In the genomic region with DNA sequence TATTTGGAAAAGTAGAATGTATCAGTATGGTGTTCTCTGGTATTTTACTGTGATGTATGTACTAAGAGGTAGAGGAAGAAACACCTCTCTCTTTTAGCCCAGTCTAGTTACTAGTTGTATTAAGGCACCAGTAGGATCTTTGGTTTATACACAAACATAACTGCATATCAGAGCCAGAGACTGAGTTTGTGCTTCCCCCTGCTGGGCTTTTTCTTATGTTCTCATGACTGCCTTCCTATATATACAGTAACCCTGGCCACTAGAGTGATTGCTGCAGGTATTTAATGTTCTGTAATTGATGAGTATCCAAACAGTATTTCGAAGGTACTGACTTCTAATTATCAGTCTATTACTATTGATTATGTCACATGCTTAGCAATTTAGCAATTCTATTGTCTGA, we compare ENCODE assay signal across 9 cellular contexts.
DNase-seq lines count a peak whose midpoint lies in the region; ATAC-seq and TF ChIP-seq lines count a peak whose summit lies in the region.
"Had no signal": no experiment of that assay in that cellular context is flagged by ENCODE, and none has a peak within 500 bp of the region (broad histone marks: within the 10 kb centered on the region; RNA-seq: fewer than 3 reads in every experiment).

No MANE protein-coding gene starts in this region.

- TF ChIP-seq CTCF in epithelial cell of esophagus (IDR thresholded peaks at IDR 0.05; ENCODE audit: insufficient read depth, low read depth, low read length, missing control alignments), result peak; percentile 72

- ATAC-seq in HG03342 (IDR thresholded peaks at IDR 0.05; ENCODE audit: unreplicated experiment) (peak; percentile 66), GM19328 (IDR thresholded peaks at IDR 0.05; ENCODE audit: unreplicated experiment) (no peak), HG03175 (IDR thresholded peaks at IDR 0.05; ENCODE audit: unreplicated experiment) (no peak), GM19455 (IDR thresholded peaks at IDR 0.05; ENCODE audit: unreplicated experiment) (no peak)

- no peak overlapping the region for H3K4me3 ChIP-seq in epithelial cell of esophagus (ENCODE audit: low read length)

- DNase-seq in 8988T (peak; percentile 4), NCI-H748 treated with DMSO at 0.1 percent for 48 hours (lab: John Stamatoyannopoulos, UW) (peak; percentile 90), epithelial cell of esophagus (ENCODE audit: low read depth) (peak; percentile 75), SKM-1 treated with dmso at 0.1 percent for 144 hours (lab: John Stamatoyannopoulos, UW; ENCODE audit: unreplicated experiment) (no peak)
- DNase-seq: activated B cell treated with CpG ODN at 0.5 μM for 24 hours had no signal
